In the genomic region with DNA sequence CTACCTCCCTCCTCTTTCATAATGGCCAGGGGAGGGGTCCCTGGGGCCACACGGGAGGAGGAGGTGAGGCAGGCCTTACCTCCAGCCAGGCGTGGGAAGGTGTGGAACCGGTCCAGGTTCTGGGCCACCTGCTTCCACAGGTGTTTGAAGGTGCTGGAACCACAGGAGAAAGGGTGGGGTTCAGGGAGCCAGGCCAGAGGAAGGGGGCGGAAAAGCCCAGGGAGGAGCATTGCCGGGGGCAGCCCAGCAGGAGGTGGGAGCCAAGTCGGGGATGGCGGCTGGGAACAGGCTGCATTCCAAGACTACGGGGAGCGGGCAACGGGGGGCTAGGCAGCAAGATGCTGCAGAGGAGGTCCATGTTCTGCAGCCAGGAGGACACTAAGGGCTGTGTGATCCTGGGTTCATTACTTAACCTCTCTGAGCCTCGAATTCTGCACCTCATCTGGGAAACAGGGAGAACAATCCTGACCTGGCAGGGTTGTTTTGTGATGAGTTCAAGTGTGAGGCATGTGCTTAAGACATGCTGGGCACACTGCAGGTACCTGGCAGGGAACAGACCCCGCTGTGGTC, we compare ENCODE assay signal across 34 cellular contexts. TPM values are rescaled to one million over a fixed set of nuclear protein-coding genes. Genes with fewer than 3 reads are reported as not detected.
"Had no signal": no experiment of that assay in that cellular context is flagged by ENCODE, and none has a peak within 500 bp of the region (broad histone marks: within the 10 kb centered on the region; RNA-seq: fewer than 3 reads in every experiment).

No MANE protein-coding gene starts in this region.

- FAIRE-seq: colon had no signal

- H3K4me1 ChIP-seq: foreskin keratinocyte had no signal

- H3K27ac ChIP-seq: body of pancreas, esophagus muscularis mucosa, foreskin keratinocyte, gastrocnemius medialis, heart left ventricle had no signal

- H3K36me3 ChIP-seq: gastrocnemius medialis had no signal

- H3K27ac Mint-ChIP-seq: activated CD4-positive, alpha-beta memory T cell treated with anti-CD3 and anti-CD28 coated beads, Interleukin-2, amount 10 ng/mL, durations not matched to agents 7 days and 5 days; activated CD4-positive, alpha-beta T cell treated with anti-CD3 and anti-CD28 coated beads for 36 hours; activated CD4-positive, alpha-beta T cell treated with anti-CD3 and anti-CD28 coated beads, Interleukin-2, amount 10 ng/mL, durations not matched to agents 7 days and 5 days; activated naive CD8-positive, alpha-beta T cell; activated T-cell treated with anti-CD3 and anti-CD28 coated beads, Interleukin-2, amount 50 U/mL, for 24 hours; activated T-cell treated with anti-CD3 and anti-CD28 coated beads, Interleukin-2, amount 50 U/mL, for 72 hours; effector memory CD8-positive, alpha-beta T cell had no signal

- H3K27me3 ChIP-seq: body of pancreas, esophagus muscularis mucosa, foreskin keratinocyte, gastrocnemius medialis, heart left ventricle had no signal

- H3K36me3 Mint-ChIP-seq: activated naive CD8-positive, alpha-beta T cell had no signal

- H3K4me3 Mint-ChIP-seq: activated CD4-positive, alpha-beta memory T cell treated with anti-CD3 and anti-CD28 coated beads, Interleukin-2, amount 10 ng/mL, durations not matched to agents 7 days and 5 days; activated CD4-positive, alpha-beta T cell treated with anti-CD3 and anti-CD28 coated beads for 36 hours; activated CD4-positive, alpha-beta T cell treated with anti-CD3 and anti-CD28 coated beads, Interleukin-2, amount 10 ng/mL, durations not matched to agents 7 days and 5 days; activated naive CD8-positive, alpha-beta T cell; activated T-cell treated with anti-CD3 and anti-CD28 coated beads, Interleukin-2, amount 50 U/mL, for 24 hours; activated T-cell treated with anti-CD3 and anti-CD28 coated beads, Interleukin-2, amount 50 U/mL, for 72 hours; effector memory CD8-positive, alpha-beta T cell had no signal

- H3K9me3 Mint-ChIP-seq: activated CD4-positive, alpha-beta memory T cell treated with anti-CD3 and anti-CD28 coated beads, Interleukin-2, amount 10 ng/mL, durations not matched to agents 7 days and 5 days; activated CD4-positive, alpha-beta T cell treated with anti-CD3 and anti-CD28 coated beads, Interleukin-2, amount 10 ng/mL, durations not matched to agents 7 days and 5 days; activated T-cell treated with anti-CD3 and anti-CD28 coated beads, Interleukin-2, amount 50 U/mL, for 24 hours; activated T-cell treated with anti-CD3 and anti-CD28 coated beads, Interleukin-2, amount 50 U/mL, for 72 hours; effector memory CD8-positive, alpha-beta T cell had no signal

- ATAC-seq: activated CD4-positive, alpha-beta T cell treated with anti-CD3 and anti-CD28 coated beads for 36 hours; activated T-cell treated with anti-CD3 and anti-CD28 coated beads, Interleukin-2, amount 50 U/mL, for 72 hours; body of pancreas; effector memory CD8-positive, alpha-beta T cell; foreskin keratinocyte; gastrocnemius medialis; heart left ventricle had no signal

- H3K9me3 ChIP-seq: body of pancreas, esophagus muscularis mucosa, gastrocnemius medialis, heart left ventricle had no signal

- H3K4me1 Mint-ChIP-seq: activated CD4-positive, alpha-beta memory T cell treated with anti-CD3 and anti-CD28 coated beads, Interleukin-2, amount 10 ng/mL, durations not matched to agents 7 days and 5 days; activated CD4-positive, alpha-beta T cell treated with anti-CD3 and anti-CD28 coated beads for 36 hours; activated CD4-positive, alpha-beta T cell treated with anti-CD3 and anti-CD28 coated beads, Interleukin-2, amount 10 ng/mL, durations not matched to agents 7 days and 5 days had no signal

- H3K27me3 Mint-ChIP-seq: activated CD4-positive, alpha-beta memory T cell treated with anti-CD3 and anti-CD28 coated beads, Interleukin-2, amount 10 ng/mL, durations not matched to agents 7 days and 5 days; activated CD4-positive, alpha-beta T cell treated with anti-CD3 and anti-CD28 coated beads for 36 hours; activated CD4-positive, alpha-beta T cell treated with anti-CD3 and anti-CD28 coated beads, Interleukin-2, amount 10 ng/mL, durations not matched to agents 7 days and 5 days; activated naive CD8-positive, alpha-beta T cell; activated T-cell treated with anti-CD3 and anti-CD28 coated beads, Interleukin-2, amount 50 U/mL, for 24 hours; effector memory CD8-positive, alpha-beta T cell had no signal

- H3K4me3 ChIP-seq: body of pancreas, esophagus muscularis mucosa, gastrocnemius medialis, heart left ventricle had no signal

- DNase-seq: activated CD4-positive, alpha-beta memory T cell treated with anti-CD3 and anti-CD28 coated beads, Interleukin-2, amount 10 ng/mL, durations not matched to agents 7 days and 5 days; activated CD4-positive, alpha-beta T cell treated with anti-CD3 and anti-CD28 coated beads for 36 hours; activated CD4-positive, alpha-beta T cell treated with anti-CD3 and anti-CD28 coated beads, Interleukin-2, amount 10 ng/mL, durations not matched to agents 7 days and 5 days; activated CD4-positive, alpha-beta T cell treated with anti-CD3 and anti-CD28 coated beads, Interleukin-2, amount 50 U/mL, for 4 hours; activated CD4-positive, CD25-positive, alpha-beta regulatory T cell; activated CD4-positive, CD25-positive, alpha-beta regulatory T cell treated with anti-CD3 and anti-CD28 coated beads, Interleukin-2, amount 50 U/mL, for 72 hours; activated CD8-positive, alpha-beta memory T cell treated with anti-CD3 and anti-CD28 coated beads, Interleukin-2, amount 50 U/mL, for 48 hours; activated effector memory CD4-positive, alpha-beta T cell treated with Interleukin-2 at 50 U/mL for 16 hours; activated gamma-delta T cell treated with Interleukin-2 at 50 U/mL for 16 hours; activated naive CD4-positive, alpha-beta T cell treated with anti-CD3 and anti-CD28 coated beads, Interleukin-2, amount 50 U/mL, for 16 hours; activated naive CD4-positive, alpha-beta T cell treated with Interleukin-2 at 50 U/mL for 16 hours; activated T-cell treated with anti-CD3 and anti-CD28 coated beads for 4 hours; activated T-cell treated with anti-CD3 and anti-CD28 coated beads, Interleukin-2, amount 50 U/mL, for 24 hours; activated T-cell treated with anti-CD3 and anti-CD28 coated beads, Interleukin-2, amount 50 U/mL, for 72 hours; amniotic stem cell; aorta; body of pancreas; caudate nucleus; cortex of kidney; dermis blood vessel endothelial cell; effector CD4-positive, alpha-beta T cell; effector memory CD8-positive, alpha-beta T cell; erythroblast; foreskin keratinocyte; gastrocnemius medialis; glutamatergic neuron; heart left ventricle; T-helper 2 cell had no signal

RNA-seq across cellular contexts. Expression of a gene that starts 19.8 kb away (rescaled TPM):
- total RNA-seq: activated CD4-positive, alpha-beta memory T cell treated with anti-CD3 and anti-CD28 coated beads, Interleukin-2, amount 10 ng/mL, durations not matched to agents 7 days and 5 days; activated CD4-positive, alpha-beta T cell treated with anti-CD3 and anti-CD28 coated beads for 36 hours; activated CD4-positive, alpha-beta T cell treated with anti-CD3 and anti-CD28 coated beads, Interleukin-2, amount 10 ng/mL, durations not matched to agents 7 days and 5 days; activated T-cell treated with anti-CD3 and anti-CD28 coated beads, Interleukin-2, amount 50 U/mL, for 72 hours; aorta; body of pancreas; chondrocyte; dermis blood vessel endothelial cell; esophagus muscularis mucosa; foreskin keratinocyte; gastrocnemius medialis; heart left ventricle; T-helper 1 cell treated with Interleukin-12 subunit alpha and Interleukin-12 subunit beta and Interleukin-4 antibody, amounts not matched to agents 30 ng/mL and 1 ng/mL, for 36 hours had no signal
- polyA plus RNA-seq: adipose tissue, aorta, foreskin keratinocyte, heart left ventricle had no signal
